ENCODE assay signal across 11 cellular contexts in genomic region chr14:88614218-88614907, GRCh38. TPM values are rescaled to one million over a fixed set of nuclear protein-coding genes. Genes with fewer than 3 reads are reported as not detected.
DNase-seq lines count a peak whose midpoint lies in the region; ATAC-seq and TF ChIP-seq lines count a peak whose summit lies in the region.
"Had no signal": no experiment of that assay in that cellular context is flagged by ENCODE, and none has a peak within 500 bp of the region (broad histone marks: within the 10 kb centered on the region; RNA-seq: fewer than 3 reads in every experiment).

No MANE protein-coding gene starts in this region.

- H3K79me2 ChIP-seq in osteoblast (ENCODE audit: insufficient read depth, low read length), result no peaks in the 10 kb centered on the region

- H4K20me1 ChIP-seq in osteoblast (ENCODE audit: insufficient read depth, low read length), result no peaks in the 10 kb centered on the region

- no peak overlapping the region for H2AFZ ChIP-seq in osteoblast (ENCODE audit: low read length)

- H3K27ac ChIP-seq in brain microvascular endothelial cell (peak overlapping the region; percentile 77), osteoblast (ENCODE audit: low read depth, low read length) (peak overlapping the region; percentile 83)
- H3K27ac ChIP-seq: cardiac muscle cell, ovary had no signal

- no peaks in the 10 kb centered on the region for H3K27me3 ChIP-seq in brain microvascular endothelial cell (replicated peaks)
- no peaks in the 10 kb centered on the region for H3K27me3 ChIP-seq in osteoblast (ENCODE audit: insufficient read depth, low read length)
- H3K27me3 ChIP-seq: cardiac muscle cell, ovary had no signal

- H3K9me3 ChIP-seq in osteoblast (ENCODE audit: low read depth, low read length), result no peaks in the 10 kb centered on the region
- H3K9me3 ChIP-seq: ovary had no signal

- TF ChIP-seq CTCF in GM10266 (IDR thresholded peaks at IDR 0.05; ENCODE audit: control insufficient read depth, insufficient read depth, low read depth, missing control alignments), result no peak
- TF ChIP-seq CTCF in brain microvascular endothelial cell (IDR thresholded peaks at IDR 0.05; ENCODE audit: low read depth, low read length, missing control alignments), result no peak
- no peak for TF ChIP-seq CTCF in osteoblast (IDR thresholded peaks at IDR 0.05; ENCODE audit: extremely low read depth, low read depth, low read length)

- ATAC-seq in HG03378 (IDR thresholded peaks at IDR 0.05; ENCODE audit: unreplicated experiment) (peak; percentile 45), GM19328 (IDR thresholded peaks at IDR 0.05; ENCODE audit: unreplicated experiment) (no peak)
- ATAC-seq: K562 had no signal

- in situ Hi-C loops in brain microvascular endothelial cell (cut with HindIII; ENCODE audit: low pct_ligation_motif_present, low sequenced_read_pairs), result no loop called here

- peak overlapping the region; percentile 62 for H3K4me2 ChIP-seq in osteoblast (ENCODE audit: insufficient read depth, low read length)

- H3K4me3 ChIP-seq in brain microvascular endothelial cell (ENCODE audit: low read depth, low read length) (no peak overlapping the region), osteoblast (ENCODE audit: insufficient read depth, low read length) (no peak overlapping the region)
- H3K4me3 ChIP-seq: cardiac muscle cell, K562, ovary had no signal

- DNase-seq in GM10266 (ENCODE audit: extremely low spot score) (peak; percentile 12), brain microvascular endothelial cell (peak; percentile 45), osteoblast (ENCODE audit: insufficient read length, low spot score, missing footprints) (no peak), COLO668 (lab: John Stamatoyannopoulos, UW; ENCODE audit: unreplicated experiment) (no peak), DMS53 treated with DMSO at 0.1 percent for 48 hours (lab: John Stamatoyannopoulos, UW; ENCODE audit: unreplicated experiment) (no peak), NCI-H524 (lab: John Stamatoyannopoulos, UW) (no peak)
- DNase-seq: ovary had no signal

- H3K36me3 ChIP-seq in brain microvascular endothelial cell (replicated peaks), result peaks cover 13% of the 10 kb centered on the region
- H3K36me3 ChIP-seq in osteoblast (ENCODE audit: insufficient read depth, low read length), result peaks cover 35% of the 10 kb centered on the region

- peaks cover 42% of the 10 kb centered on the region for H3K4me1 ChIP-seq in osteoblast (ENCODE audit: insufficient read depth, low read length)

RNA-seq across cellular contexts. Expression of gene ZC3H14, which starts 51.5 kb away (rescaled TPM):
- 72.2 and 74.6 TPM in 2 replicates for total RNA-seq in osteoblast

RNA-seq across cellular contexts. Expression of gene PTPN21, which starts 59.6 kb away (rescaled TPM):
- 17.4 and 18.0 TPM in 2 replicates for total RNA-seq in osteoblast

Comparison
In these comparisons a context has a peak if more than half of its experiments do, and no peak if none do; other contexts are left out.
1. DNase-seq: peak in GM10266 (single experiment) and brain microvascular endothelial cell (single experiment); none in osteoblast (single experiment), COLO668 (single experiment), DMS53 treated with DMSO at 0.1 percent for 48 hours (single experiment) and NCI-H524 (0 of 2).